ENCODE assay signal across 25 cellular contexts in the genomic region with DNA sequence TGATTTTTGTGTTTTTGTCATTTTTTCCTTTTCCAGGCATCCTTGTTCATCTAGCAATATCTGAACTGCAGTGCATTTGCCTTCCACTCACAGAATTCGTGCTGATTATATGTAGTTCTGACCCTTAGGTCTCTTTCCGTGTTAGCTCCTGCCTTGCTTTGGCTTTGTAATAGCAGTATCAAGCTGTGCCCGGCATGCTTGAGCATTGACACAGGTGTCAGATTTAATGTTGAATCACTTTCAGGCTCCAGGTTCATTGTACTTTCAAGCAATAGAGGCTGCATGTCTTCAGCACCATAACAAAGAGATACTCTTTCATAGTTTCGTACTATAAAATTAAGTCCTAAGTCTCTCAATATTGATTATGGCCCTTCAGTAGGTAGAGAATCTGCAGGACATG.
DNase-seq lines count a peak whose midpoint lies in the region; ATAC-seq and TF ChIP-seq lines count a peak whose summit lies in the region.
"Had no signal": no experiment of that assay in that cellular context is flagged by ENCODE, and none has a peak within 500 bp of the region (broad histone marks: within the 10 kb centered on the region; RNA-seq: fewer than 3 reads in every experiment).

No MANE protein-coding gene starts in this region.

- H3K4me3 ChIP-seq in left ventricle myocardium inferior (no peak overlapping the region), thoracic aorta (no peak overlapping the region)
- H3K4me3 ChIP-seq: BLaER1, HAP-1, heart right ventricle, pancreas had no signal

- H3K27me3 ChIP-seq in left ventricle myocardium inferior (ENCODE audit: low read depth) (no peaks in the 10 kb centered on the region), thoracic aorta (replicated peaks; ENCODE audit: insufficient read depth) (no peaks in the 10 kb centered on the region)
- H3K27me3 ChIP-seq: BLaER1, heart right ventricle, pancreas had no signal

- no peaks in the 10 kb centered on the region for H3K9me3 ChIP-seq in left ventricle myocardium inferior (replicated peaks)
- no peaks in the 10 kb centered on the region for H3K9me3 ChIP-seq in thoracic aorta
- H3K9me3 ChIP-seq: BLaER1, HAP-1, pancreas had no signal

- H3K4me1 Mint-ChIP-seq in activated CD8-positive, alpha-beta memory T cell treated with anti-CD3 and anti-CD28 coated beads, Interleukin-2, amount 10 ng/mL, durations not matched to agents 7 days and 5 days = no peaks in the 10 kb centered on the region
- H3K4me1 Mint-ChIP-seq in type B pancreatic cell (ENCODE audit: unreplicated experiment) = no peaks in the 10 kb centered on the region

- peaks cover 25% of the 10 kb centered on the region for H3K36me3 Mint-ChIP-seq in activated CD8-positive, alpha-beta memory T cell treated with anti-CD3 and anti-CD28 coated beads, Interleukin-2, amount 10 ng/mL, durations not matched to agents 7 days and 5 days
- peaks cover 38% of the 10 kb centered on the region for H3K36me3 Mint-ChIP-seq in type B pancreatic cell

- H3K4me1 ChIP-seq in left ventricle myocardium inferior (peaks cover 28% of the 10 kb centered on the region), thoracic aorta (ENCODE audit: control insufficient read depth in 1 of 2, low read depth in 2 of 2) (peaks cover 10 to 18% of the 10 kb centered on the region in 2 donors)
- H3K4me1 ChIP-seq: BLaER1 had no signal

- H3K4me3 Mint-ChIP-seq in activated CD8-positive, alpha-beta memory T cell treated with anti-CD3 and anti-CD28 coated beads, Interleukin-2, amount 10 ng/mL, durations not matched to agents 7 days and 5 days = no peak overlapping the region
- H3K4me3 Mint-ChIP-seq in type B pancreatic cell = no peak overlapping the region
- H3K4me3 Mint-ChIP-seq: activated CD8-positive, alpha-beta T cell treated with anti-CD3 and anti-CD28 coated beads, Interleukin-2, amount 10 ng/mL, durations not matched to agents 7 days and 5 days; IgD-negative memory B cell; naive thymus-derived CD4-positive, alpha-beta T cell had no signal

- H3K27me3 Mint-ChIP-seq in activated CD8-positive, alpha-beta memory T cell treated with anti-CD3 and anti-CD28 coated beads, Interleukin-2, amount 10 ng/mL, durations not matched to agents 7 days and 5 days = no peaks in the 10 kb centered on the region
- no peaks in the 10 kb centered on the region for H3K27me3 Mint-ChIP-seq in type B pancreatic cell
- H3K27me3 Mint-ChIP-seq: IgD-negative memory B cell; naive thymus-derived CD4-positive, alpha-beta T cell had no signal

- no peaks in the 10 kb centered on the region for H3K9me3 Mint-ChIP-seq in activated CD8-positive, alpha-beta memory T cell treated with anti-CD3 and anti-CD28 coated beads, Interleukin-2, amount 10 ng/mL, durations not matched to agents 7 days and 5 days (ENCODE audit: low read depth)
- H3K9me3 Mint-ChIP-seq in type B pancreatic cell = peaks cover 4% of the 10 kb centered on the region
- H3K9me3 Mint-ChIP-seq: IgD-negative memory B cell; naive thymus-derived CD4-positive, alpha-beta T cell had no signal

- peaks cover 71% of the 10 kb centered on the region for H3K36me3 ChIP-seq in left ventricle myocardium inferior
- peaks cover 6% of the 10 kb centered on the region for H3K36me3 ChIP-seq in thoracic aorta

- CTCF ChIA-PET in activated CD8-positive, alpha-beta memory T cell treated with anti-CD3 and anti-CD28 coated beads, Interleukin-2, amount 10 ng/mL, durations not matched to agents 7 days and 5 days (lab: Charles Lee) = no interaction called here

- ATAC-seq in thoracic aorta (ENCODE audit: insufficient number of reproducible peaks, low FRiP score, low read depth) (peak; percentile 50), GM18861 (IDR thresholded peaks at IDR 0.05; ENCODE audit: unreplicated experiment) (no peak)
- ATAC-seq in activated CD8-positive, alpha-beta memory T cell treated with anti-CD3 and anti-CD28 coated beads, Interleukin-2, amount 10 ng/mL, durations not matched to agents 7 days and 5 days = no peak
- ATAC-seq: activated CD4-positive, CD25-positive, alpha-beta regulatory T cell treated with anti-CD3 and anti-CD28 coated beads, Interleukin-2, amount 50 U/mL, for 24 hours; activated CD8-positive, alpha-beta T cell treated with anti-CD3 and anti-CD28 coated beads, Interleukin-2, amount 10 ng/mL, durations not matched to agents 7 days and 5 days; left colon; naive thymus-derived CD4-positive, alpha-beta T cell; Right ventricle myocardium inferior had no signal

- no peak for DNase-seq in left ventricle myocardium inferior
- DNase-seq in cardiac septum (ENCODE audit: low spot score) = no peak
- DNase-seq in NCI-H2227 (lab: John Stamatoyannopoulos, UW; ENCODE audit: unreplicated experiment) = peak; percentile 92
- DNase-seq in brain pericyte (ENCODE audit: low read depth, low spot score) = peak; percentile 67
- no peak for DNase-seq in thoracic aorta (ENCODE audit: low spot score)
- DNase-seq in activated CD8-positive, alpha-beta memory T cell treated with anti-CD3 and anti-CD28 coated beads, Interleukin-2, amount 10 ng/mL, durations not matched to agents 7 days and 5 days = no peak
- DNase-seq in type B pancreatic cell (ENCODE audit: extremely low spot score, unreplicated experiment) = no peak
- DNase-seq: activated CD8-positive, alpha-beta T cell treated with anti-CD3 and anti-CD28 coated beads, Interleukin-2, amount 10 ng/mL, durations not matched to agents 7 days and 5 days; activated naive CD4-positive, alpha-beta T cell treated with anti-CD3 and anti-CD28 coated beads, Interleukin-2, amount 50 U/mL, for 16 hours; activated T-cell treated with anti-CD3 and anti-CD28 coated beads, Interleukin-2, amount 50 U/mL, for 48 hours; anterior cingulate cortex; heart right ventricle; left colon; naive thymus-derived CD4-positive, alpha-beta T cell; NCI-H1436 treated with DMSO at 0.1 percent for 48 hours; NCI-H526 treated with DMSO at 0.1 percent for 48 hours; OCI-M1; pancreas; stimulated activated CD8-positive, alpha-beta memory T cell treated with anti-CD3 and anti-CD28 coated beads, Interleukin-4, amount 100 ng/mL, for 48 hours had no signal

- TF ChIP-seq CTCF in left ventricle myocardium inferior (IDR thresholded peaks at IDR 0.05; ENCODE audit: borderline replicate concordance) (no peak), thoracic aorta (IDR thresholded peaks at IDR 0.05) (no peak), type B pancreatic cell (conservative IDR thresholded peaks at IDR 0.05) (no peak)

- no peak overlapping the region for H3K27ac Mint-ChIP-seq in activated CD8-positive, alpha-beta memory T cell treated with anti-CD3 and anti-CD28 coated beads, Interleukin-2, amount 10 ng/mL, durations not matched to agents 7 days and 5 days
- no peak overlapping the region for H3K27ac Mint-ChIP-seq in type B pancreatic cell
- H3K27ac Mint-ChIP-seq: activated CD8-positive, alpha-beta T cell treated with anti-CD3 and anti-CD28 coated beads, Interleukin-2, amount 10 ng/mL, durations not matched to agents 7 days and 5 days; IgD-negative memory B cell had no signal

- intact Hi-C loops in left ventricle myocardium inferior (cut with micrococcal nuclease) (no loop called here), cardiac septum (cut with DNase I) (no loop called here)

- H3K27ac ChIP-seq in left ventricle myocardium inferior (replicated peaks) (peak overlapping the region; percentile 63), thoracic aorta (peak overlapping the region; percentile 10 to 66)
- H3K27ac ChIP-seq: BLaER1, pancreas had no signal

Comparison
In these comparisons a context has a peak if more than half of its experiments do, and no peak if none do; other contexts are left out.
1. DNase-seq: peak in NCI-H2227 (single experiment) and brain pericyte (single experiment); none in left ventricle myocardium inferior (single experiment), cardiac septum (single experiment), thoracic aorta (single experiment), activated CD8-positive, alpha-beta memory T cell treated with anti-CD3 and anti-CD28 coated beads, Interleukin-2, amount 10 ng/mL, durations not matched to agents 7 days and 5 days (single experiment) and type B pancreatic cell (single experiment).